Comparison of ENCODE assay signal across 26 cellular contexts in the genomic region with DNA sequence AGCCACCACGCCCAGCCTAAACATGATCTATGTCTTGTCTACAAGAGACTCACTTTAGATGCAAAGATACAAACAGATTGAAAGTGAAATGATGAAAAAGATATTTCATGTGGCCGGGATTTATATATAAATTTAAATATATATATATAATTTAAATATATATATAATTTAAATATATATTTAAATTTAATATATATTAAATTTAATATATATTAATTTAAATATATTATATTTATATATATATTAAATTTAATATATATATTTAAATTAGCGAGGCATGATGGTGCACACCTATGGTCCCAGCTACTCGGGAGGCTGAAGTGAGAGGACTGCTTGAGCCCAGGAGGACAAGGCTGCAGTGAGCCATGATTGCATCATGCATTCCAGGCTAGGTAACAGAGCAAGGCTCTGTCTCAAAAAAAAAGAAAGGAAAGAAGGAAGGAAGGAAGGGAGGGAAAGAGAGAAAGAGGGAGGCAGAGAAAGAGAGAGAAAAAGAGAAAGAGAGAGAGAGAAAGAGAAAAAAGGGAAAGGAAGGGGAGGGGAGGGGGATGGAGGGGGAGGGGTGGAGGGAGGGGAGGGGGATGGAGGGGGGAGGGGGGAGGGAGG. TPM values are rescaled to one million over a fixed set of nuclear protein-coding genes. Genes with fewer than 3 reads are reported as not detected.
"Had no signal": no experiment of that assay in that cellular context is flagged by ENCODE, and none has a peak within 500 bp of the region (broad histone marks: within the 10 kb centered on the region; RNA-seq: fewer than 3 reads in every experiment).

No MANE protein-coding gene starts in this region.

- H3K36me3 Mint-ChIP-seq: activated naive CD8-positive, alpha-beta T cell treated with anti-CD3 and anti-CD28 coated beads, Interleukin-2, amount 10 ng/mL, durations not matched to agents 7 days and 5 days; T-cell had no signal

- DNase-seq: activated CD4-positive, alpha-beta T cell treated with anti-CD3 and anti-CD28 coated beads for 48 hours; activated CD4-positive, alpha-beta T cell treated with anti-CD3 and anti-CD28 coated beads, Interleukin-2, amount 50 U/mL, for 48 hours; activated CD8-positive, alpha-beta memory T cell treated with anti-CD3 and anti-CD28 coated beads, Interleukin-2, amount 10 ng/mL, durations not matched to agents 7 days and 5 days; activated effector memory CD4-positive, alpha-beta T cell treated with Interleukin-2 at 50 U/mL for 16 hours; activated naive CD4-positive, alpha-beta T cell; activated naive CD8-positive, alpha-beta T cell treated with anti-CD3 and anti-CD28 coated beads, Interleukin-2, amount 10 ng/mL, durations not matched to agents 7 days and 5 days; activated T-cell treated with anti-CD3 and anti-CD28 coated beads, Interleukin-2, amount 50 U/mL, for 24 hours; aorta; MM.1S; NCI-H1105; NCI-H1436; NCI-H1694 treated with DMSO at 0.1 percent for 48 hours; NCI-H2029 treated with DMSO at 0.1 percent for 48 hours; NCI-H345; NCI-H510A; NCI-H526 treated with DMSO at 0.1 percent for 48 hours; PC-9; T-cell; T-helper 2 cell; T1000 had no signal

- H3K9me3 Mint-ChIP-seq: central memory CD8-positive, alpha-beta T cell had no signal

- H3K27ac ChIP-seq: PC-9, SK-N-MC, VCaP had no signal

- H3K4me3 ChIP-seq: PC-9, SK-N-MC had no signal

- H3K4me2 ChIP-seq: PC-9 had no signal

- H2AFZ ChIP-seq: PC-9 had no signal

- H3K27ac Mint-ChIP-seq: activated CD8-positive, alpha-beta memory T cell treated with anti-CD3 and anti-CD28 coated beads, Interleukin-2, amount 10 ng/mL, durations not matched to agents 7 days and 5 days; activated naive CD8-positive, alpha-beta T cell treated with anti-CD3 and anti-CD28 coated beads, Interleukin-2, amount 10 ng/mL, durations not matched to agents 7 days and 5 days; activated T-cell treated with anti-CD3 and anti-CD28 coated beads, Interleukin-2, amount 50 U/mL, for 24 hours; activated T-helper 1 cell treated with anti-CD3 and anti-CD28 coated beads, Interleukin-12 subunit alpha, Interleukin-12 subunit beta, Interleukin-2, Interleukin-4 antibody, amounts not matched to agents 30 ng/mL and 10 ng/mL and 1 ng/mL, durations not matched to agents 14 hours and 24 hours and 36 hours; T-cell had no signal

- H3K4me3 Mint-ChIP-seq: activated CD8-positive, alpha-beta memory T cell treated with anti-CD3 and anti-CD28 coated beads, Interleukin-2, amount 10 ng/mL, durations not matched to agents 7 days and 5 days; activated naive CD8-positive, alpha-beta T cell treated with anti-CD3 and anti-CD28 coated beads, Interleukin-2, amount 10 ng/mL, durations not matched to agents 7 days and 5 days; activated T-cell treated with anti-CD3 and anti-CD28 coated beads, Interleukin-2, amount 50 U/mL, for 24 hours; activated T-helper 1 cell treated with anti-CD3 and anti-CD28 coated beads, Interleukin-12 subunit alpha, Interleukin-12 subunit beta, Interleukin-2, Interleukin-4 antibody, amounts not matched to agents 30 ng/mL and 10 ng/mL and 1 ng/mL, durations not matched to agents 14 hours and 24 hours and 36 hours; central memory CD8-positive, alpha-beta T cell; T-cell had no signal

- ATAC-seq: activated CD8-positive, alpha-beta memory T cell treated with anti-CD3 and anti-CD28 coated beads, Interleukin-2, amount 10 ng/mL, durations not matched to agents 7 days and 5 days; Right ventricle myocardium inferior; T-cell had no signal

- H3K4me1 Mint-ChIP-seq: activated naive CD8-positive, alpha-beta T cell treated with anti-CD3 and anti-CD28 coated beads, Interleukin-2, amount 10 ng/mL, durations not matched to agents 7 days and 5 days; central memory CD8-positive, alpha-beta T cell; T-cell had no signal

RNA-seq across cellular contexts. Expression of gene PRR36, which starts 51.2 kb away (rescaled TPM):
- total RNA-seq: Right ventricle myocardium inferior, RPMI7951 had no signal

RNA-seq across cellular contexts. Expression of gene CLEC4M, which starts 60.0 kb away (rescaled TPM):
- total RNA-seq: activated CD8-positive, alpha-beta memory T cell treated with anti-CD3 and anti-CD28 coated beads, Interleukin-2, amount 10 ng/mL, durations not matched to agents 7 days and 5 days; activated naive CD8-positive, alpha-beta T cell treated with anti-CD3 and anti-CD28 coated beads, Interleukin-2, amount 10 ng/mL, durations not matched to agents 7 days and 5 days; activated T-helper 1 cell treated with anti-CD3 and anti-CD28 coated beads, Interleukin-12 subunit alpha, Interleukin-12 subunit beta, Interleukin-2, Interleukin-4 antibody, amounts not matched to agents 30 ng/mL and 10 ng/mL and 1 ng/mL, durations not matched to agents 14 hours and 24 hours and 36 hours; aorta; PC-9; Right ventricle myocardium inferior; RPMI7951 had no signal
